In the genomic region with DNA sequence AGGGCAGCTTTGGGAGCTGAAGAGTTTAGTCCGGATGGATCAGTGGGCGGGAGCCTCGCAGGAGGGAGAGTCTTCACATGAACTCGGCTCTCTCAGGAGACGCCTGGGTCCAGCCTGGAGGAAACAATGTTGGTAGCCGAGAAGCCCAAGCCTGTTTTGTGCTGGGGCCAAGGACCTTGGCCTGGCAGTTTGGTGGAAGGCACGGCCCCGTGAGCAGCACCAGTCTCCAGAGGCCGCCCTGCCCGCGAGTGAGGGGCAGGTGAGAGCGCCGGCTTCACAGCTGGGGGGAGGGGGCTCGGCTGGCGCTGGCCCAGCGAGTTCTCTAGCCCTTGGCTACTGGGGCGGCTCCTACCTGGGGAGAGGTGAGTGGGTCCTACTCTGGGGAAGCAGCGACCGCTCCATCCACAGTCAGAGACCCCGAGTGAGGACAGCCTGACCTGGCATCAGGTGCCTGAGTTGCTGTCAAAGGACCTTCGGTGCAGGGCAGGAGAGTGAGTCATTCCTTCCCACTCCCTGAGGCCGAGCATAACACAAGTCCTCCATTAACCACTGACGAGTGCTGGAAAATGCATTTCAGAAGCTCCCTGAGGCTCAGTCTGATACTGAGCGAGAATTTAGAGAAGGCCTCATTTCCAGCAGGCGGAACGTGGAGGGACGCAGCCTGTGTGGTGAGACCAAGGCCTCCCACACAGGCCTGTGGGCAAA, we compare ENCODE assay signal across 25 cellular contexts.
DNase-seq lines count a peak whose midpoint lies in the region; ATAC-seq, FAIRE-seq and TF ChIP-seq lines count a peak whose summit lies in the region.
"Had no signal": no experiment of that assay in that cellular context is flagged by ENCODE, and none has a peak within 500 bp of the region (broad histone marks: within the 10 kb centered on the region; RNA-seq: fewer than 3 reads in every experiment).

No MANE protein-coding gene starts in this region.

- no peaks in the 10 kb centered on the region for H3K79me2 ChIP-seq in HepG2 (ENCODE audit: insufficient read depth, low read length)

- H3K27ac ChIP-seq in HepG2 (ENCODE audit: extremely low read length, insufficient read depth, low read length): no peak overlapping the region
- no peak overlapping the region for H3K27ac ChIP-seq in right lobe of liver
- H3K27ac ChIP-seq: RWPE1, uterus had no signal

- H3K4me1 ChIP-seq in HepG2 (ENCODE audit: insufficient read depth, low read length) (no peaks in the 10 kb centered on the region; the same call in 1 of the 2 replicates), right lobe of liver (no peaks in the 10 kb centered on the region)
- H3K4me1 ChIP-seq: uterus had no signal

- TF ChIP-seq CTCF in HepG2 (CRISPR knock-in tag; IDR thresholded peaks at IDR 0.05) (no peak), right lobe of liver (IDR thresholded peaks at IDR 0.05) (no peak), WTC11 (IDR thresholded peaks at IDR 0.05) (no peak)

- peak; percentile 9; the same call in 1 of the 3 replicates for ATAC-seq in HepG2
- no peak for ATAC-seq in right lobe of liver
- peak; percentile 28 for ATAC-seq in WTC11
- ATAC-seq in left lobe of liver: no peak
- no peak for ATAC-seq in GM19324 (IDR thresholded peaks at IDR 0.05; ENCODE audit: low FRiP score, unreplicated experiment)
- ATAC-seq in GM19035 (IDR thresholded peaks at IDR 0.05; ENCODE audit: unreplicated experiment): no peak
- ATAC-seq: left cardiac atrium had no signal

- H3K4me3 Mint-ChIP-seq in WTC11: no peak overlapping the region
- H3K4me3 Mint-ChIP-seq: activated naive CD4-positive, alpha-beta T cell treated with anti-CD3 and anti-CD28 coated beads for 36 hours; nephron progenitor cell had no signal

- no peaks in the 10 kb centered on the region for H3K4me1 Mint-ChIP-seq in WTC11
- H3K4me1 Mint-ChIP-seq: CD4-positive, alpha-beta memory T cell had no signal

- CTCF ChIA-PET in HepG2 (lab: Yijun Ruan, JAX; ENCODE audit: low intra/inter-chr PET ratio, low total read pairs) (no interaction called here), WTC11 (lab: Charles Lee) (no interaction called here)

- H3K36me3 ChIP-seq in HepG2 (replicated peaks in 1 of 2; ENCODE audit: control insufficient read depth in 1 of 2, insufficient read depth in 2 of 2, low read length in 2 of 2) (no peaks in the 10 kb centered on the region), right lobe of liver (no peaks in the 10 kb centered on the region)
- H3K36me3 ChIP-seq: uterus had no signal

- H3K9ac ChIP-seq in HepG2 (ENCODE audit: insufficient read depth, low read depth, low read length): no peak overlapping the region

- DNase-seq in HepG2 (ENCODE audit: low spot score) (no peak), right lobe of liver (no peak), WTC11 (ENCODE audit: low spot score) (peak; percentile 10), islet precursor cell (peak; percentile 89), NCI-H345 (lab: John Stamatoyannopoulos, UW) (no peak), left lobe of liver (ENCODE audit: low spot score) (no peak)
- DNase-seq: activated CD4-positive, alpha-beta T cell treated with anti-CD3 and anti-CD28 coated beads, Interleukin-2, amount 50 U/mL, for 1 hour; activated naive CD4-positive, alpha-beta T cell treated with anti-CD3 and anti-CD28 coated beads for 36 hours; CD4-positive, alpha-beta memory T cell; dermis blood vessel endothelial cell; DMS153; foreskin melanocyte; hypothalamus; left cardiac atrium; midbrain; NCI-H2107; NCI-H524; nephron progenitor cell; substantia nigra; uterus had no signal

- H3K4me3 ChIP-seq in HepG2 (replicated peaks in 1 of 3; ENCODE audit: insufficient read depth in 1 of 3, low read depth in 2 of 3, low read length in 3 of 3) (no peak overlapping the region), right lobe of liver (no peak overlapping the region)
- H3K4me3 ChIP-seq: uterus had no signal

- no peaks in the 10 kb centered on the region for H4K20me1 ChIP-seq in HepG2 (ENCODE audit: insufficient read depth, low read length)

- no peaks in the 10 kb centered on the region for H3K9me3 ChIP-seq in HepG2 (ENCODE audit: low read length)
- no peaks in the 10 kb centered on the region for H3K9me3 ChIP-seq in right lobe of liver
- H3K9me3 ChIP-seq: uterus had no signal

- no peaks in the 10 kb centered on the region for H3K9me3 Mint-ChIP-seq in WTC11
- H3K9me3 Mint-ChIP-seq: activated naive CD4-positive, alpha-beta T cell treated with anti-CD3 and anti-CD28 coated beads for 36 hours had no signal

- H3K27ac Mint-ChIP-seq in WTC11: no peak overlapping the region
- H3K27ac Mint-ChIP-seq: activated naive CD4-positive, alpha-beta T cell treated with anti-CD3 and anti-CD28 coated beads for 36 hours; CD4-positive, alpha-beta memory T cell; nephron progenitor cell; progenitor cell of endocrine pancreas had no signal

- H3K36me3 Mint-ChIP-seq in WTC11: no peaks in the 10 kb centered on the region
- H3K36me3 Mint-ChIP-seq: CD4-positive, alpha-beta memory T cell had no signal

- POLR2A ChIA-PET in HepG2 (lab: Yijun Ruan, JAX): no interaction called here
- POLR2A ChIA-PET in WTC11 (lab: Charles Lee): no interaction called here

- WGBS in HepG2 (ENCODE audit: low lambda C conversion rate): 69% methylated on average over 16 of the region's 27 CpGs
- 91% methylated on average over 6 of the region's 27 CpGs for WGBS in right lobe of liver (ENCODE audit: insufficient coverage, low coverage, low lambda C conversion rate, missing lambda C conversion rate)

- FAIRE-seq in HepG2 (lab: Jason Lieb, UNC): no peak
- FAIRE-seq: H1 had no signal

- no TSS peak for BruUV-seq in HepG2 (replicated peaks; lab: Mats Ljungman, UMichigan)

- TF ChIP-seq EP300 in HepG2 (IDR thresholded peaks at IDR 0.05; ENCODE audit: low read depth in 2 of 2, low read length in 2 of 2): no peak
- no peak for TF ChIP-seq EP300 in HepG2 (CRISPR knock-in tag; IDR thresholded peaks at IDR 0.05; ENCODE audit: borderline replicate concordance)

- H3K27me3 Mint-ChIP-seq in WTC11 (ENCODE audit: low read depth): peaks cover 4% of the 10 kb centered on the region

- intact Hi-C loops in HepG2 (cut with micrococcal nuclease; ENCODE audit: unreplicated experiment): no loop called here
- intact Hi-C loops in right lobe of liver (cut with DNase I): no loop called here

- TF ChIP-seq RAD21 in HepG2 (CRISPR knock-in tag; IDR thresholded peaks at IDR 0.05): no peak

- no peak for TF ChIP-seq POLR2A in HepG2 (IDR thresholded peaks at IDR 0.05; ENCODE audit: insufficient read depth in 1 of 2, low read depth in 2 of 2, low read length in 2 of 2)
- no peak for TF ChIP-seq POLR2A in right lobe of liver (IDR thresholded peaks at IDR 0.05)

- H3K27me3 ChIP-seq in HepG2 (ENCODE audit: control insufficient read depth in 1 of 2, insufficient read depth in 2 of 2, low read length in 2 of 2): peaks cover 8 to 60% of the 10 kb centered on the region in 2 experiments; a peak in 4 of 5 replicates
- H3K27me3 ChIP-seq in right lobe of liver: no peaks in the 10 kb centered on the region
- H3K27me3 ChIP-seq: uterus had no signal

- in situ Hi-C loops in HepG2 (cut with HindIII; ENCODE audit: extremely low pct_ligation_motif_present, low pct_unique_long_range_greater_than_20kb): loop anchor here (5.0 kb wide), 1 partner anchor 66 kb away; no protein-coding TSS in a partner anchor

- H2AFZ ChIP-seq in HepG2 (ENCODE audit: low read length): no peak overlapping the region

- H3K4me2 ChIP-seq in HepG2 (ENCODE audit: low read depth, low read length): no peak overlapping the region

TF ChIP-seq in HepG2, 621 proteins besides CTCF, POLR2A, EP300 and RAD21 (continues in another document):
- TF ChIP-seq ATF7 (IDR thresholded peaks at IDR 0.05) (no peak), ATF7 (CRISPR knock-in tag; IDR thresholded peaks at IDR 0.05) (no peak), ZNF10 (CRISPR knock-in tag; IDR thresholded peaks at IDR 0.05; ENCODE audit: borderline replicate concordance, low read depth) (no peak), RFX5 (IDR thresholded peaks at IDR 0.05; ENCODE audit: low read depth, low read length) (no peak), THYN1 (CRISPR knock-in tag; IDR thresholded peaks at IDR 0.05; ENCODE audit: borderline replicate concordance, low read depth) (no peak), ZNF816 (CRISPR knock-in tag; IDR thresholded peaks at IDR 0.05; ENCODE audit: borderline replicate concordance) (no peak)

TF ChIP-seq in WTC11, 78 proteins besides CTCF, POLR2A, EP300 and RAD21:
- TF ChIP-seq ATF1 (CRISPR knock-in tag; IDR thresholded peaks at IDR 0.05): no peak
- no peak for TF ChIP-seq TEAD4 (CRISPR knock-in tag; IDR thresholded peaks at IDR 0.05)
- TF ChIP-seq, protein P1, sequence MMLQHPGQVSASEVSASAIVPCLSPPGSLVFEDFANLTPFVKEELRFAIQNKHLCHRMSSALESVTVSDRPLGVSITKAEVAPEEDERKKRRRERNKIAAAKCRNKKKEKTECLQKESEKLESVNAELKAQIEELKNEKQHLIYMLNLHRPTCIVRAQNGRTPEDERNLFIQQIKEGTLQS (CRISPR knock-in tag; conservative IDR thresholded peaks at IDR 0.05): no peak
- TF ChIP-seq OVOL2 (CRISPR knock-in tag; IDR thresholded peaks at IDR 0.05; ENCODE audit: borderline replicate concordance): no peak

Comparison
In these comparisons a context has a peak if more than half of its experiments do, and no peak if none do; other contexts are left out.
1. ATAC-seq: peak in HepG2 (single experiment) and WTC11 (single experiment); none in right lobe of liver (0 of 4), left lobe of liver (single experiment), GM19324 (single experiment) and GM19035 (single experiment).
2. DNase-seq: peak in WTC11 (single experiment) and islet precursor cell (single experiment); none in HepG2 (single experiment), right lobe of liver (0 of 3), NCI-H345 (single experiment) and left lobe of liver (single experiment).